ENCODE assay signal across 8 cellular contexts in genomic region chr2:101253013-101253712, GRCh38. TPM values are rescaled to one million over a fixed set of nuclear protein-coding genes. Genes with fewer than 3 reads are reported as not detected.
DNase-seq lines count a peak whose midpoint lies in the region; ATAC-seq and TF ChIP-seq lines count a peak whose summit lies in the region.

No MANE protein-coding gene starts in this region.

- H3K9ac ChIP-seq in SK-N-SH: peak overlapping the region; percentile 96

- peaks cover 54% of the 10 kb centered on the region for H3K79me2 ChIP-seq in SK-N-SH (ENCODE audit: insufficient read depth)

- peaks cover 4 to 18% of the 10 kb centered on the region in 2 experiments; a peak in 1 of 4 replicates for H3K4me1 ChIP-seq in SK-N-SH (ENCODE audit: control insufficient read depth in 1 of 2, insufficient read depth in 2 of 2, low read depth in 1 of 2, low read length in 1 of 2)
- H3K4me1 ChIP-seq in right cardiac atrium (ENCODE audit: control insufficient read depth, insufficient read depth, low read length): peaks cover 5% of the 10 kb centered on the region
- H3K4me1 ChIP-seq in sigmoid colon: peaks cover 0 to 33% (median 31%) of the 10 kb centered on the region in 4 donors

- no peak for TF ChIP-seq CTCF in SK-N-SH (IDR thresholded peaks at IDR 0.05)
- no peak for TF ChIP-seq CTCF in sigmoid colon (IDR thresholded peaks at IDR 0.05)

- peak overlapping the region; percentile 91 for H2AFZ ChIP-seq in SK-N-SH (ENCODE audit: low read depth)

- TF ChIP-seq EP300 in SK-N-SH (IDR thresholded peaks at IDR 0.05; ENCODE audit: borderline replicate concordance in 1 of 2, low read depth in 1 of 2, low read length in 1 of 2) (no peak), sigmoid colon (IDR thresholded peaks at IDR 0.05) (no peak)

- H3K36me3 ChIP-seq in SK-N-SH (replicated peaks in 1 of 2; ENCODE audit: control insufficient read depth in 1 of 2, insufficient read depth in 2 of 2, low read length in 1 of 2): peaks cover 0 to 7% of the 10 kb centered on the region in 2 experiments
- peaks cover 0 to 5% (median 0%) of the 10 kb centered on the region in 4 donors for H3K36me3 ChIP-seq in sigmoid colon

- intact Hi-C loops in right cardiac atrium (cut with DNase I) (no loop called here), sigmoid colon (cut with DNase I) (loop anchor here (2.0 to 10.0 kb wide), 4 partner anchors 56 to 1918 kb away; partner anchors contain the start of genes EIF5B, RNF149, RPL31 and TXNDC9)

- H3K27ac ChIP-seq in SK-N-SH (ENCODE audit: low read depth in 2 of 2, low read length in 1 of 2) (peak overlapping the region; percentile 79 to 86), right cardiac atrium (ENCODE audit: low read length) (peak overlapping the region; percentile 76), sigmoid colon (peak overlapping the region; percentile 88 to 97 (median 94))

- no peaks in the 10 kb centered on the region for H3K9me2 ChIP-seq in SK-N-SH

- POLR2A ChIA-PET in SK-N-SH (lab: Yijun Ruan, JAX): interaction anchor here (0.5 to 1.5 kb wide), 6 partner anchors 48 to 251 kb away, joined by 3 to 8 read pairs (median 3); partner anchors contain the start of genes RNF149, RPL31 and TBC1D8

- TF ChIP-seq POLR2A in sigmoid colon (IDR thresholded peaks at IDR 0.05): no peak

- peak overlapping the region; percentile 91 for H3K4me2 ChIP-seq in SK-N-SH

- WGBS in SK-N-SH (ENCODE audit: low lambda C conversion rate): under 1% methylated on average over 11 of the region's 65 CpGs
- WGBS in right cardiac atrium: under 1% methylated on average over 65 of the region's 65 CpGs
- 0% methylated on average over 65 of the region's 65 CpGs for WGBS in sigmoid colon, 2 donors

- H3K9me3 ChIP-seq in SK-N-SH: no peaks in the 10 kb centered on the region
- H3K9me3 ChIP-seq in right cardiac atrium (ENCODE audit: control insufficient read depth, low read length): no peaks in the 10 kb centered on the region
- no peaks in the 10 kb centered on the region for H3K9me3 ChIP-seq in sigmoid colon

- ATAC-seq in GM21381 (IDR thresholded peaks at IDR 0.05; ENCODE audit: unreplicated experiment): peak; percentile 56
- peak; percentile 67 to 69 for ATAC-seq in right cardiac atrium

- H4K20me1 ChIP-seq in SK-N-SH (ENCODE audit: insufficient read depth): peaks cover 12% of the 10 kb centered on the region; the same call in 1 of the 2 replicates

- peak; percentile 90 for DNase-seq in DMS53 (lab: John Stamatoyannopoulos, UW)
- DNase-seq in HT-29 (ENCODE audit: low spot score): peak; percentile 67
- DNase-seq in SK-N-SH: no peak
- peak; percentile 33 for DNase-seq in activated naive CD8-positive, alpha-beta T cell treated with anti-CD3 and anti-CD28 coated beads, Interleukin-2, amount 50 U/mL, for 16 hours (ENCODE audit: low read depth, low spot score)
- peak; percentile 61 to 85 (median 82) for DNase-seq in right cardiac atrium
- peak; percentile 84 for DNase-seq in sigmoid colon
- DNase-seq in DMS114 treated with DMSO at 0.1 percent for 48 hours (lab: John Stamatoyannopoulos, UW; ENCODE audit: unreplicated experiment): no peak

- CTCF ChIA-PET in SK-N-SH (lab: Yijun Ruan, JAX): interaction anchor here (0.6 to 5.0 kb wide), 8 partner anchors 13 to 250 kb away, joined by 3 to 25 read pairs (median 4); no protein-coding TSS in a partner anchor

- peak overlapping the region; percentile 79 to 100 for H3K4me3 ChIP-seq in SK-N-SH (ENCODE audit: low read depth in 2 of 2, low read length in 1 of 2)
- peak overlapping the region; percentile 80 for H3K4me3 ChIP-seq in right cardiac atrium (ENCODE audit: low read length)
- H3K4me3 ChIP-seq in sigmoid colon: peak overlapping the region; percentile 80 to 99 (median 98)

- H3K27me3 ChIP-seq in SK-N-SH (ENCODE audit: insufficient read depth): no peaks in the 10 kb centered on the region
- no peaks in the 10 kb centered on the region for H3K27me3 ChIP-seq in right cardiac atrium (ENCODE audit: control insufficient read depth, insufficient read depth)
- no peaks in the 10 kb centered on the region for H3K27me3 ChIP-seq in sigmoid colon

- H3F3A ChIP-seq in SK-N-SH (replicated peaks; ENCODE audit: insufficient read depth): peaks cover 5% of the 10 kb centered on the region

- no peak for TF ChIP-seq RAD21 in SK-N-SH (IDR thresholded peaks at IDR 0.05; ENCODE audit: low read length)

TF ChIP-seq in SK-N-SH, 30 proteins besides CTCF, POLR2A, EP300 and RAD21:
- TF ChIP-seq FOSL2 (IDR thresholded peaks at IDR 0.05; ENCODE audit: borderline replicate concordance, low read depth) (no peak), SIN3A (IDR thresholded peaks at IDR 0.05; ENCODE audit: borderline replicate concordance, low read depth, low read length) (peak; percentile 4; the same call in 1 of the 2 replicates), MXI1 (IDR thresholded peaks at IDR 0.05; ENCODE audit: low read depth, low read length) (peak; percentile 12; the same call in 1 of the 2 replicates)

RNA-seq across cellular contexts. Expression of gene CNOT11, which starts 0.5 kb away (rescaled TPM):
- total RNA-seq in HT-29 (2014; rRNA removed; shearing (Covaris generic)): 64.9 and 68.6 TPM in 2 replicates
- polyA plus RNA-seq in SK-N-SH (2012; rRNA removed): 38.4 and 42.2 TPM in 2 replicates
- polyA plus RNA-seq in SK-N-SH (2012; cell fraction: cytosol; rRNA removed): 32.3 and 33.0 TPM in 2 replicates
- polyA plus RNA-seq in SK-N-SH (2012; cell fraction: nucleus; rRNA removed): 46.7 and 77.4 TPM in 2 replicates
- 10 to 100 TPM; 38.8 to 60.5 (median 43.5) TPM for total RNA-seq in right cardiac atrium
- polyA plus RNA-seq in right cardiac atrium: 26.0 TPM
- 10 to 100 TPM; 21.4 to 27.4 (median 22.1) TPM for total RNA-seq in sigmoid colon
- polyA plus RNA-seq in sigmoid colon: 10 to 100 TPM; 22.8 to 33.7 (median 27.5) TPM

RNA-seq across cellular contexts. Expression of gene RNF149, which starts 55.3 kb away (rescaled TPM):
- 51.2 and 53.8 TPM in 2 replicates for total RNA-seq in HT-29 (2014; rRNA removed; shearing (Covaris generic))
- polyA plus RNA-seq in SK-N-SH (2012; rRNA removed) (15.3 and 22.9 TPM in 2 replicates), right cardiac atrium (22.7 TPM), sigmoid colon (10 to 100 TPM; 11.4 to 29.5 (median 20.8) TPM)
- 16.2 and 16.3 TPM in 2 replicates for polyA plus RNA-seq in SK-N-SH (2012; cell fraction: cytosol; rRNA removed)
- 21.2 and 33.8 TPM in 2 replicates for polyA plus RNA-seq in SK-N-SH (2012; cell fraction: nucleus; rRNA removed)
- total RNA-seq in right cardiac atrium (10 to 100 TPM; 18.0 to 40.6 (median 23.2) TPM), sigmoid colon (10 to 100 TPM; 40.0 to 65.4 (median 56.5) TPM)

Comparison
In these comparisons a context has a peak if more than half of its experiments do, and no peak if none do; other contexts are left out.
1. DNase-seq: peak in DMS53 (single experiment), HT-29 (single experiment), activated naive CD8-positive, alpha-beta T cell treated with anti-CD3 and anti-CD28 coated beads, Interleukin-2, amount 50 U/mL, for 16 hours (single experiment), right cardiac atrium (3 of 3) and sigmoid colon (single experiment); none in SK-N-SH (single experiment) and DMS114 treated with DMSO at 0.1 percent for 48 hours (single experiment).
2. Peak in every context shown above with its lines, with median percentiles within 50 percentile points of each other: H3K27ac ChIP-seq and H3K4me3 ChIP-seq.